Comparison of ENCODE assay signal across 20 cellular contexts in genomic region chr7:22429386-22429785, GRCh38.
DNase-seq lines count a peak whose midpoint lies in the region; ATAC-seq, FAIRE-seq and TF ChIP-seq lines count a peak whose summit lies in the region.
"Had no signal": no experiment of that assay in that cellular context is flagged by ENCODE, and none has a peak within 500 bp of the region (broad histone marks: within the 10 kb centered on the region; RNA-seq: fewer than 3 reads in every experiment).

No MANE protein-coding gene starts in this region.

- TF ChIP-seq CTCF in HepG2 (CRISPR knock-in tag; IDR thresholded peaks at IDR 0.05) (no peak), right lobe of liver (IDR thresholded peaks at IDR 0.05) (no peak), RWPE2 (IDR thresholded peaks at IDR 0.05; ENCODE audit: poor library complexity, severe bottlenecking) (no peak), fibroblast of mammary gland (conservative IDR thresholded peaks at IDR 0.05; ENCODE audit: control insufficient read depth, insufficient read depth, low read depth, low read length) (no peak)

- in situ Hi-C loops in HepG2 (cut with HindIII; ENCODE audit: extremely low pct_ligation_motif_present, low pct_unique_long_range_greater_than_20kb) = no loop called here

- H3K9me3 ChIP-seq in HepG2 (ENCODE audit: low read length) (no peaks in the 10 kb centered on the region), right lobe of liver (no peaks in the 10 kb centered on the region), RWPE2 (ENCODE audit: severe bottlenecking) (no peaks in the 10 kb centered on the region)
- H3K9me3 ChIP-seq: Peyer's patch had no signal

- H3K4me2 ChIP-seq in HepG2 (ENCODE audit: low read depth, low read length) = no peak overlapping the region

- intact Hi-C loops in HepG2 (cut with micrococcal nuclease; ENCODE audit: unreplicated experiment) = no loop called here
- intact Hi-C loops in right lobe of liver (cut with DNase I) = no loop called here
- intact Hi-C loops in Right ventricle myocardium inferior (cut with DNase I) = no loop called here

- TF ChIP-seq RAD21 in HepG2 (CRISPR knock-in tag; IDR thresholded peaks at IDR 0.05) = no peak

- no peak for DNase-seq in HepG2 (ENCODE audit: low spot score)
- DNase-seq in right lobe of liver = no peak
- no peak for DNase-seq in RWPE2 (ENCODE audit: low spot score)
- peak; percentile 17 for DNase-seq in fibroblast of mammary gland (ENCODE audit: low read depth)
- DNase-seq in OCI-M2 (lab: John Stamatoyannopoulos, UW; ENCODE audit: unreplicated experiment) = no peak
- DNase-seq in Right ventricle myocardium inferior (ENCODE audit: missing footprints) = no peak
- DNase-seq in globus pallidus (ENCODE audit: low spot score) = no peak
- no peak for DNase-seq in AG08396 (ENCODE audit: low spot score)
- DNase-seq: 8988T, GF-D8, H7, KBM-7, NCI-H1105 treated with DMSO at 0.1 percent for 48 hours, NCI-H1694 treated with DMSO at 0.1 percent for 48 hours, NCI-H2227 treated with DMSO at 0.1 percent for 48 hours, NCI-H524, NCI-H82, Peyer's patch, SHP77 had no signal

- no peak overlapping the region for H2AFZ ChIP-seq in HepG2 (ENCODE audit: low read length)

- no TSS peak for BruUV-seq in HepG2 (replicated peaks; lab: Mats Ljungman, UMichigan)

- 16% methylated on average over 2 of the region's 2 CpGs for WGBS in HepG2 (ENCODE audit: low lambda C conversion rate)
- 62% methylated on average over 2 of the region's 2 CpGs for WGBS in right lobe of liver (ENCODE audit: insufficient coverage, low coverage, low lambda C conversion rate, missing lambda C conversion rate)

- H3K4me1 ChIP-seq in HepG2 (ENCODE audit: insufficient read depth, low read length) (peaks cover 64% of the 10 kb centered on the region), right lobe of liver (no peaks in the 10 kb centered on the region), RWPE2 (ENCODE audit: insufficient read depth, poor library complexity, severe bottlenecking) (peaks cover 41% of the 10 kb centered on the region)
- H3K4me1 ChIP-seq: Peyer's patch had no signal

- H3K27ac ChIP-seq in HepG2 (ENCODE audit: extremely low read length, insufficient read depth, low read length) (no peak overlapping the region), right lobe of liver (no peak overlapping the region), RWPE2 (ENCODE audit: poor library complexity, severe bottlenecking) (peak overlapping the region; percentile 84)
- H3K27ac ChIP-seq: Peyer's patch had no signal

- no peak for FAIRE-seq in HepG2 (lab: Jason Lieb, UNC)

- H3K4me3 ChIP-seq in HepG2 (replicated peaks in 1 of 3; ENCODE audit: insufficient read depth in 1 of 3, low read depth in 2 of 3, low read length in 3 of 3) (no peak overlapping the region), right lobe of liver (no peak overlapping the region), RWPE2 (ENCODE audit: severe bottlenecking) (no peak overlapping the region), fibroblast of mammary gland (ENCODE audit: control insufficient read depth, low read depth, low read length) (no peak overlapping the region)
- H3K4me3 ChIP-seq: Peyer's patch had no signal

- CTCF ChIA-PET in HepG2 (lab: Yijun Ruan, JAX; ENCODE audit: low intra/inter-chr PET ratio, low total read pairs) = no interaction called here

- no peak for TF ChIP-seq POLR2A in HepG2 (IDR thresholded peaks at IDR 0.05; ENCODE audit: insufficient read depth in 1 of 2, low read depth in 2 of 2, low read length in 2 of 2)
- no peak for TF ChIP-seq POLR2A in right lobe of liver (IDR thresholded peaks at IDR 0.05)

- H3K27me3 ChIP-seq in HepG2 (ENCODE audit: control insufficient read depth in 1 of 2, insufficient read depth in 2 of 2, low read length in 2 of 2) (no peaks in the 10 kb centered on the region), right lobe of liver (no peaks in the 10 kb centered on the region), RWPE2 (ENCODE audit: insufficient read depth, poor library complexity, severe bottlenecking) (no peaks in the 10 kb centered on the region)
- H3K27me3 ChIP-seq: Peyer's patch had no signal

- H3K36me3 ChIP-seq in HepG2 (replicated peaks in 1 of 2; ENCODE audit: control insufficient read depth in 1 of 2, insufficient read depth in 2 of 2, low read length in 2 of 2) = no peaks in the 10 kb centered on the region
- H3K36me3 ChIP-seq in right lobe of liver = no peaks in the 10 kb centered on the region
- H3K36me3 ChIP-seq in RWPE2 (ENCODE audit: low read depth) = no peaks in the 10 kb centered on the region
- H3K36me3 ChIP-seq: Peyer's patch had no signal

- no peak overlapping the region for H3K9ac ChIP-seq in HepG2 (ENCODE audit: insufficient read depth, low read depth, low read length)

- no peak for ATAC-seq in HepG2
- no peak for ATAC-seq in right lobe of liver
- ATAC-seq in RWPE2 (ENCODE audit: low read depth) = peak; percentile 88
- no peak for ATAC-seq in Right ventricle myocardium inferior
- ATAC-seq: SK-N-SH treated with all-trans-retinoic acid at 6 μM for 48 hours had no signal

- TF ChIP-seq EP300 in HepG2 (IDR thresholded peaks at IDR 0.05; ENCODE audit: low read depth in 2 of 2, low read length in 2 of 2) = no peak
- no peak for TF ChIP-seq EP300 in HepG2 (CRISPR knock-in tag; IDR thresholded peaks at IDR 0.05; ENCODE audit: borderline replicate concordance)

- H4K20me1 ChIP-seq in HepG2 (ENCODE audit: insufficient read depth, low read length) = no peaks in the 10 kb centered on the region

- no peaks in the 10 kb centered on the region for H3K79me2 ChIP-seq in HepG2 (ENCODE audit: insufficient read depth, low read length)

- POLR2A ChIA-PET in HepG2 (lab: Yijun Ruan, JAX) = interaction anchor here (1.1 to 1.4 kb wide), 2 partner anchors 13 to 70 kb away, joined by 3 read pairs; no protein-coding TSS in a partner anchor

TF ChIP-seq in HepG2, 621 proteins besides CTCF, POLR2A, EP300 and RAD21:
- TF ChIP-seq REPIN1 (CRISPR knock-in tag; IDR thresholded peaks at IDR 0.05; ENCODE audit: borderline replicate concordance, low read depth) = no peak
- TF ChIP-seq NCOR1 (IDR thresholded peaks at IDR 0.05; ENCODE audit: borderline replicate concordance, low read length) = no peak
- TF ChIP-seq SMC3 (IDR thresholded peaks at IDR 0.05; ENCODE audit: low read length) = no peak
- no peak for TF ChIP-seq ATF3 (CRISPR knock-in tag; IDR thresholded peaks at IDR 0.05)
- no peak for TF ChIP-seq IKZF1 (IDR thresholded peaks at IDR 0.05)
- no peak for TF ChIP-seq ZNF354B (CRISPR knock-in tag; IDR thresholded peaks at IDR 0.05)
- TF ChIP-seq CEBPB (IDR thresholded peaks at IDR 0.05; ENCODE audit: borderline replicate concordance, low read depth, low read length) = peak; percentile 35; the same call in 1 of the 2 replicates
- peak; percentile 53; the same call in 1 of the 2 replicates for TF ChIP-seq FOSL2 (CRISPR knock-in tag; IDR thresholded peaks at IDR 0.05)
- TF ChIP-seq SNAI1 (CRISPR knock-in tag; IDR thresholded peaks at IDR 0.05; ENCODE audit: borderline replicate concordance) = no peak
- no peak for TF ChIP-seq CBX2 (IDR thresholded peaks at IDR 0.05; ENCODE audit: low read depth, low read length)
- TF ChIP-seq CBX2 (CRISPR knock-in tag; IDR thresholded peaks at IDR 0.05; ENCODE audit: low read depth) = no peak
- no peak for TF ChIP-seq RNF219 (CRISPR knock-in tag; IDR thresholded peaks at IDR 0.05)
- no peak for TF ChIP-seq PRDM15 (CRISPR knock-in tag; IDR thresholded peaks at IDR 0.05)
